Comparison of ENCODE assay signal across 13 cellular contexts in the genomic region with DNA sequence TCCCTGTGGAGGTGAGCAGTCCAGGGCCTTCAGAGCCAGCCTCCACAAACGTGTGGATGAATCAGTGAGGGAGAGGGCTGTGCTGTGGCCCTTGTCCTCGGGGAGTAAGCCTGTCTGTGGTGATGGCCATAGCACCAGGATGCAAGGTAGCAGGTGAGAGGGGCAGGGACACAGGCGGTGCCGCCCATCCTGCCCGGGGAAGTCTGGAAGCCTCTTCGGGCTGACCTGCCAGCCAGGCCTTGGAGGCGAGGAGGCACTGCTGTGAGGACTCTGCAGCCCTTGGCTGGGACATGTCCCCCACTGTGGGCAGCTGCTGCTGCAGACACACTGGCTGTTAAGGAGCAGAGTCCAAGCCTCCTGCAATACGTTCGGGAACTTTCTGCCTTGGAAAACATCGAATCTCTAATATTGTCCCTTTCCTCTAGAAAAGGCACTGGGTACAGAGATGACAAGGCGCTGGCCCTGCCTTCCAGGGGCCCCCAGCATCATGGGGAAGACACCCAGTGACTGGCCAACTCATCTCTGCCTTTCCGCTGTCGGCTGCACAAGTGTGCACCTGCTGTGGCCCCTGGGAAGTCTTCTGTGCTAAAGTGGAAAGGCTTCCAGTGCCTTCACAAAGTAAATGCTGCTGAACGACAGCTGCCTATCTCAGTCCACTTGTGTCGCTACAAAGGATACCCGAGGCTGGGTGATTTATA.
A peak's percentile ranks its signal among the peaks of the same experiment; 100 is the strongest.
DNase-seq lines count a peak whose midpoint lies in the region; ATAC-seq and TF ChIP-seq lines count a peak whose summit lies in the region.
"Had no signal": no experiment of that assay in that cellular context is flagged by ENCODE, and none has a peak within 500 bp of the region (broad histone marks: within the 10 kb centered on the region; RNA-seq: fewer than 3 reads in every experiment).

No MANE protein-coding gene starts in this region.

- no peak overlapping the region for H3K4me3 Mint-ChIP-seq in chondrocyte (ENCODE audit: unreplicated experiment)

- DNase-seq in H7 = peak; percentile 31
- DNase-seq in chondrocyte (ENCODE audit: low spot score) = peak; percentile 74
- peak; percentile 26 for DNase-seq in sciatic nerve (ENCODE audit: low spot score)
- no peak for DNase-seq in colonic mucosa
- DNase-seq in GM03348 (ENCODE audit: low spot score) = no peak
- DNase-seq: KG1, NCI-H1105 treated with DMSO at 0.1 percent for 48 hours, NCI-H1694 treated with DMSO at 0.1 percent for 48 hours, NCI-H510A treated with DMSO at 0.1 percent for 48 hours, NCI-H82 had no signal

- no peak overlapping the region for H3K27ac Mint-ChIP-seq in chondrocyte (ENCODE audit: unreplicated experiment)

- peaks cover 8% of the 10 kb centered on the region; the same call in 1 of the 2 replicates for H3K9me3 ChIP-seq in BLaER1
- H3K9me3 ChIP-seq in colonic mucosa = no peaks in the 10 kb centered on the region

- peaks cover 5% of the 10 kb centered on the region for H3K4me1 Mint-ChIP-seq in chondrocyte (ENCODE audit: low read depth)

- ATAC-seq in sciatic nerve = no peak
- no peak for ATAC-seq in HG02759 (IDR thresholded peaks at IDR 0.05; ENCODE audit: unreplicated experiment)

- no peaks in the 10 kb centered on the region for H4K20me1 ChIP-seq in BLaER1

- H3K27me3 Mint-ChIP-seq in chondrocyte (ENCODE audit: low read depth) = peaks cover 41% of the 10 kb centered on the region

- H3K9ac ChIP-seq in BLaER1 (no peak overlapping the region), colonic mucosa (ENCODE audit: low read depth in 2 of 2, low read length in 2 of 2) (no peak overlapping the region)
- H3K9ac ChIP-seq: GM23248 had no signal

- H3K4me3 ChIP-seq in BLaER1 = no peak overlapping the region
- H3K4me3 ChIP-seq in H7 (ENCODE audit: insufficient read depth, low read depth, low read length) = no peak overlapping the region
- no peak overlapping the region for H3K4me3 ChIP-seq in colonic mucosa
- H3K4me3 ChIP-seq: GM23248 had no signal

- no peaks in the 10 kb centered on the region for H3K36me3 ChIP-seq in BLaER1
- no peaks in the 10 kb centered on the region for H3K36me3 ChIP-seq in H7 (replicated peaks; ENCODE audit: control insufficient read depth, insufficient read depth, low read length)
- H3K36me3 ChIP-seq in colonic mucosa = no peaks in the 10 kb centered on the region

- no peaks in the 10 kb centered on the region for H3K36me3 Mint-ChIP-seq in chondrocyte (ENCODE audit: low read depth)

- peaks cover 5% of the 10 kb centered on the region for H3K9me3 Mint-ChIP-seq in chondrocyte (ENCODE audit: low read depth)

- intact Hi-C loops in sciatic nerve (cut with DNase I) (no loop called here), colonic mucosa (cut with DNase I) (no loop called here)

- H3K27me3 ChIP-seq in BLaER1 (peaks cover 14% of the 10 kb centered on the region), H7 (ENCODE audit: control insufficient read depth, insufficient read depth, low read length) (peaks cover 19% of the 10 kb centered on the region), colonic mucosa (peaks cover 17% of the 10 kb centered on the region)

- H3K4me1 ChIP-seq in BLaER1 (peaks cover 53% of the 10 kb centered on the region), colonic mucosa (no peaks in the 10 kb centered on the region)

- H3K27ac ChIP-seq in BLaER1 (no peak overlapping the region), colonic mucosa (no peak overlapping the region)
- H3K27ac ChIP-seq: GM23248 had no signal

- TF ChIP-seq CTCF in chondrocyte (IDR thresholded peaks at IDR 0.05) = no peak
- no peak for TF ChIP-seq CTCF in colonic mucosa (IDR thresholded peaks at IDR 0.05)

- H3K4me2 ChIP-seq in BLaER1 = peak overlapping the region; percentile 53

Comparison
In these comparisons a context has a peak if more than half of its experiments do, and no peak if none do; other contexts are left out.
1. DNase-seq: peak in H7 (single experiment), chondrocyte (single experiment) and sciatic nerve (single experiment); none in colonic mucosa (single experiment) and GM03348 (single experiment).